In the genomic region with DNA sequence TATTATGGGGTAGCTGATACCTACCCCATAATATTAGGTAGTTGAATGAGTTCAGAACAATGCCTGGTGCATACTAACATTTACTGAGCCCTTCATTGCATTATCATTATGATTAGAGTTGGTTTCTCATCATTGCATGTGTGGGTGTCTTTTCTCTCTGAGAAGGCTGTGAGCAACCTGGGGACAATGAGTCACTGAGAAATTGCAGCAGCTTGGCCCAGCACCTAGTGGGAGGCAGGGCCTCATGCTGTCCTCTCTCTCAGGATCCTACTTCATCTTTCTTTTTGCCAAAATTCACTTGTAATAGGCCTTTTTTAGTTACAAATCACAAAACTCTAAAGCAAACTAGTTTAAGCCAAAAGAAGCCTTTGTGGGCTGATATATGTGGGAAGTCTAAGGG, we compare ENCODE assay signal across 8 cellular contexts. TPM values are rescaled to one million over a fixed set of nuclear protein-coding genes. Genes with fewer than 3 reads are reported as not detected.
DNase-seq lines count a peak whose midpoint lies in the region; ATAC-seq and TF ChIP-seq lines count a peak whose summit lies in the region.

No MANE protein-coding gene starts in this region.

- H3K9me3 Mint-ChIP-seq in activated naive CD8-positive, alpha-beta T cell treated with anti-CD3 and anti-CD28 coated beads, Interleukin-2, amount 50 U/mL, for 24 hours = no peaks in the 10 kb centered on the region

- peak overlapping the region; percentile 2 for H3K4me2 ChIP-seq in osteoblast (ENCODE audit: insufficient read depth, low read length)

- H3K4me3 ChIP-seq in MG63 (no peak overlapping the region), osteoblast (ENCODE audit: insufficient read depth, low read length) (peak overlapping the region; percentile 2), coronary artery (no peak overlapping the region)

- TF ChIP-seq CTCF in osteoblast (IDR thresholded peaks at IDR 0.05; ENCODE audit: extremely low read depth, low read depth, low read length) (no peak), coronary artery (IDR thresholded peaks at IDR 0.05) (no peak)

- ATAC-seq in activated naive CD8-positive, alpha-beta T cell treated with anti-CD3 and anti-CD28 coated beads, Interleukin-2, amount 50 U/mL, for 24 hours = peak; percentile 85

- peaks cover 28% of the 10 kb centered on the region for H3K36me3 Mint-ChIP-seq in activated naive CD8-positive, alpha-beta T cell treated with anti-CD3 and anti-CD28 coated beads, Interleukin-2, amount 50 U/mL, for 24 hours (ENCODE audit: low read depth)

- no peaks in the 10 kb centered on the region for H4K20me1 ChIP-seq in osteoblast (ENCODE audit: insufficient read depth, low read length)

- no peaks in the 10 kb centered on the region for H3K27me3 Mint-ChIP-seq in activated naive CD8-positive, alpha-beta T cell treated with anti-CD3 and anti-CD28 coated beads, Interleukin-2, amount 50 U/mL, for 24 hours

- no peak overlapping the region for H2AFZ ChIP-seq in osteoblast (ENCODE audit: low read length)

- no peaks in the 10 kb centered on the region; the same call in 1 of the 2 replicates for H3K36me3 ChIP-seq in MG63
- H3K36me3 ChIP-seq in osteoblast (ENCODE audit: insufficient read depth, low read length) = peaks cover 17% of the 10 kb centered on the region

- H3K79me2 ChIP-seq in osteoblast (ENCODE audit: insufficient read depth, low read length) = no peaks in the 10 kb centered on the region

- DNase-seq in AG20443 (ENCODE audit: low spot score) = peak; percentile 77
- DNase-seq in MG63 = peak; percentile 39
- DNase-seq in activated naive CD8-positive, alpha-beta T cell treated with anti-CD3 and anti-CD28 coated beads, Interleukin-2, amount 50 U/mL, for 24 hours = peak; percentile 68
- DNase-seq in osteoblast (ENCODE audit: insufficient read length, low spot score, missing footprints) = peak; percentile 95
- no peak for DNase-seq in cerebellum (ENCODE audit: low spot score)
- no peak for DNase-seq in coronary artery (ENCODE audit: low spot score)
- DNase-seq in NCI-H128 (lab: John Stamatoyannopoulos, UW; ENCODE audit: unreplicated experiment) = no peak
- DNase-seq in DMS53 treated with DMSO at 0.1 percent for 48 hours (lab: John Stamatoyannopoulos, UW; ENCODE audit: unreplicated experiment) = no peak

- H3K4me1 Mint-ChIP-seq in activated naive CD8-positive, alpha-beta T cell treated with anti-CD3 and anti-CD28 coated beads, Interleukin-2, amount 50 U/mL, for 24 hours = peaks cover 69% of the 10 kb centered on the region

- peaks cover 23% of the 10 kb centered on the region for H3K4me1 ChIP-seq in osteoblast (ENCODE audit: insufficient read depth, low read length)

- peak overlapping the region; percentile 42 for H3K4me3 Mint-ChIP-seq in activated naive CD8-positive, alpha-beta T cell treated with anti-CD3 and anti-CD28 coated beads, Interleukin-2, amount 50 U/mL, for 24 hours

- H3K27ac ChIP-seq in osteoblast (ENCODE audit: low read depth, low read length) = peak overlapping the region; percentile 35
- peak overlapping the region in 1 of 2 donors; percentile 47 for H3K27ac ChIP-seq in coronary artery

- peak overlapping the region; percentile 89 for H3K27ac Mint-ChIP-seq in activated naive CD8-positive, alpha-beta T cell treated with anti-CD3 and anti-CD28 coated beads, Interleukin-2, amount 50 U/mL, for 24 hours

- H3K9me3 ChIP-seq in MG63 (no peaks in the 10 kb centered on the region), osteoblast (ENCODE audit: low read depth, low read length) (no peaks in the 10 kb centered on the region)

- no peaks in the 10 kb centered on the region for H3K27me3 ChIP-seq in MG63
- no peaks in the 10 kb centered on the region for H3K27me3 ChIP-seq in osteoblast (ENCODE audit: insufficient read depth, low read length)

RNA-seq across cellular contexts. Expression of a gene that starts 8.4 kb away (rescaled TPM):
- 2.7 and 5.0 TPM in 2 replicates for total RNA-seq in MG63 (2014; rRNA removed; shearing (Covaris generic); ENCODE audit: low replicate concordance)
- total RNA-seq in osteoblast (22.1 and 25.9 TPM in 2 replicates), cerebellum (12.2 TPM)

RNA-seq across cellular contexts. Expression of a gene that starts 14.2 kb away (rescaled TPM):
- 60.3 and 83.8 TPM in 2 replicates for total RNA-seq in MG63 (2014; rRNA removed; shearing (Covaris generic); ENCODE audit: low replicate concordance)
- total RNA-seq in osteoblast = 88.4 and 102 TPM in 2 replicates
- total RNA-seq in cerebellum = 21.4 TPM

RNA-seq across cellular contexts. Expression of a gene that starts 14.8 kb away (rescaled TPM):
- 125 and 175 TPM in 2 replicates for total RNA-seq in MG63 (2014; rRNA removed; shearing (Covaris generic); ENCODE audit: low replicate concordance)
- 203 and 222 TPM in 2 replicates for total RNA-seq in osteoblast
- total RNA-seq in cerebellum = 68.0 TPM

RNA-seq across cellular contexts. Expression of a gene that starts 28.4 kb away (rescaled TPM):
- 8.0 and 21.4 TPM in 2 replicates for total RNA-seq in MG63 (2014; rRNA removed; shearing (Covaris generic); ENCODE audit: low replicate concordance)
- total RNA-seq in osteoblast (24.8 and 25.7 TPM in 2 replicates), cerebellum (62.0 TPM)

RNA-seq across cellular contexts. Expression of a gene that starts 32.0 kb away (rescaled TPM):
- total RNA-seq in MG63 (2014; rRNA removed; shearing (Covaris generic); ENCODE audit: low replicate concordance) = 0.10 and 3.1 TPM in 2 replicates
- 31.1 and 33.9 TPM in 2 replicates for total RNA-seq in osteoblast
- 29.8 TPM for total RNA-seq in cerebellum

Comparison
In these comparisons a context has a peak if more than half of its experiments do, and no peak if none do; other contexts are left out.
1. DNase-seq: peak in AG20443 (single experiment), MG63 (single experiment), activated naive CD8-positive, alpha-beta T cell treated with anti-CD3 and anti-CD28 coated beads, Interleukin-2, amount 50 U/mL, for 24 hours (single experiment) and osteoblast (single experiment); none in cerebellum (single experiment), coronary artery (single experiment), NCI-H128 (single experiment) and DMS53 treated with DMSO at 0.1 percent for 48 hours (single experiment).